8 cellular contexts compared by ENCODE assay signal in genomic region chr6:119148102-119148824, GRCh38.
DNase-seq lines count a peak whose midpoint lies in the region; ATAC-seq and TF ChIP-seq lines count a peak whose summit lies in the region.

No MANE protein-coding gene starts in this region.

- H3K9me3 ChIP-seq in mucosa of descending colon, result no peaks in the 10 kb centered on the region

- peaks cover 5% of the 10 kb centered on the region for H3K4me1 ChIP-seq in mucosa of descending colon (ENCODE audit: low read depth)

- intact Hi-C loops in mucosa of descending colon (cut with DNase I, micrococcal nuclease), result no loop called here

- H3K4me3 ChIP-seq in mucosa of descending colon, result no peak overlapping the region

- DNase-seq in NCI-H2227 (lab: John Stamatoyannopoulos, UW; ENCODE audit: unreplicated experiment) (peak; percentile 19), NCI-H2227 treated with DMSO at 0.1 percent for 48 hours (lab: John Stamatoyannopoulos, UW) (no peak), HuH-7.5 (ENCODE audit: low spot score) (peak; percentile 63), SHP77 treated with DMSO at 0.1 percent for 48 hours (lab: John Stamatoyannopoulos, UW) (peak; percentile 8), epidermal melanocyte (ENCODE audit: insufficient read length, low spot score) (peak; percentile 72), mucosa of descending colon (peak in 1 of 3 donors; percentile 56)
- DNase-seq in stimulated activated CD4-positive, alpha-beta T cell treated with anti-CD3 and anti-CD28 coated beads, Interleukin-12 subunit alpha, Interleukin-12 subunit beta, amount 100 ng/mL, for 4 hours, result no peak

- peak; percentile 25 for TF ChIP-seq CTCF in mucosa of descending colon (IDR thresholded peaks at IDR 0.05)

- H3K36me3 ChIP-seq in mucosa of descending colon (ENCODE audit: low read depth), result no peaks in the 10 kb centered on the region

- ATAC-seq in mucosa of descending colon (peak; percentile 63), GM18868 (IDR thresholded peaks at IDR 0.05; ENCODE audit: unreplicated experiment) (no peak)

Comparison
In these comparisons a context has a peak if more than half of its experiments do, and no peak if none do; other contexts are left out.
1. DNase-seq: peak in NCI-H2227 (single experiment), HuH-7.5 (single experiment), SHP77 treated with DMSO at 0.1 percent for 48 hours (single experiment) and epidermal melanocyte (single experiment); none in NCI-H2227 treated with DMSO at 0.1 percent for 48 hours (single experiment) and stimulated activated CD4-positive, alpha-beta T cell treated with anti-CD3 and anti-CD28 coated beads, Interleukin-12 subunit alpha, Interleukin-12 subunit beta, amount 100 ng/mL, for 4 hours (single experiment).